ENCODE assay signal across 30 cellular contexts in the genomic region with DNA sequence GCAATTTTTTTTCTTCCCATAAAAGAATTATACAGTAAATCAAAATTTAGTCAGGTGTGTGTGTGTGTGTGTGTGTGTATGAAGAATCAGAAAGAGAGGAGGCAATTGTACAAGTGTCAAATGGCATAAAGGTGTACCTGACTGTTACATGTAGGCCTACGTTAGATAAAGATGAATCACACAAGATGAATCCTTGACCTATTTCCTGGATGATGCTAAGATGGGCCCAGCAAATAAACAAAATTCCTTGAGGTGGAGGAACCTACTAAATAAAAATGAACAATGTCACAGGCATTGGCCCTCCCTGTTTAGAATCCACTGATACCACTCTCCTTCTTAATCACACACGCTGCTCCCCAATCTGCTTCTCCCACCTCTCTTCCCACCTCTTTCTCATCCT.
"Had no signal": no experiment of that assay in that cellular context is flagged by ENCODE, and none has a peak within 500 bp of the region (broad histone marks: within the 10 kb centered on the region; RNA-seq: fewer than 3 reads in every experiment).

No MANE protein-coding gene starts in this region.

- H3K27me3 Mint-ChIP-seq: memory B cell; stimulated activated naive CD8-positive, alpha-beta T cell treated with anti-CD3 and anti-CD28 coated beads, Interleukin-15, Interleukin-2, amounts not matched to agents 100 ng/mL and 50 ng/mL, for 24 hours had no signal

- FAIRE-seq: islet of Langerhans, kidney, pancreas, small intestine, urothelium cell line had no signal

- H3K27ac ChIP-seq: left ventricle myocardium inferior, pancreas, prostate gland, sigmoid colon, spleen, suprapubic skin, thoracic aorta, tibial artery, upper lobe of right lung had no signal

- H3K4me1 Mint-ChIP-seq: immature natural killer cell; memory B cell; naive thymus-derived CD4-positive, alpha-beta T cell; neural crest cell; stimulated activated effector memory CD8-positive, alpha-beta T cell treated with anti-CD3 and anti-CD28 coated beads, Interleukin-12 subunit alpha, Interleukin-12 subunit beta, amount 100 ng/mL, for 72 hours had no signal

- H3K36me3 Mint-ChIP-seq: immature natural killer cell; memory B cell; naive thymus-derived CD4-positive, alpha-beta T cell; stimulated activated effector memory CD8-positive, alpha-beta T cell treated with anti-CD3 and anti-CD28 coated beads, Interleukin-12 subunit alpha, Interleukin-12 subunit beta, amount 100 ng/mL, for 72 hours had no signal

- H3K27me3 ChIP-seq: pancreas, sigmoid colon, spleen, suprapubic skin, tibial artery, upper lobe of right lung had no signal

- H3K4me3 Mint-ChIP-seq: immature natural killer cell; memory B cell; naive thymus-derived CD4-positive, alpha-beta T cell; nephron; neural crest cell; stimulated activated effector memory CD8-positive, alpha-beta T cell treated with anti-CD3 and anti-CD28 coated beads, Interleukin-12 subunit alpha, Interleukin-12 subunit beta, amount 100 ng/mL, for 72 hours; stimulated activated naive CD8-positive, alpha-beta T cell treated with anti-CD3 and anti-CD28 coated beads, Interleukin-15, Interleukin-2, amounts not matched to agents 100 ng/mL and 50 ng/mL, for 24 hours had no signal

- DNase-seq: hypothalamus; immature natural killer cell; kidney; left ventricle myocardium inferior; midbrain; mucosa of descending colon; naive thymus-derived CD4-positive, alpha-beta T cell; nucleus accumbens; pancreas; posterior cingulate gyrus; retina; right cardiac atrium; sigmoid colon; small intestine; spleen; stimulated activated CD4-positive, alpha-beta T cell treated with anti-CD3 and anti-CD28 coated beads, Interleukin-4, amount 100 ng/mL, for 24 hours; stimulated activated naive CD4-positive, alpha-beta T cell; tibial artery; upper lobe of right lung had no signal

- H3K4me1 ChIP-seq: pancreas, prostate gland, sigmoid colon, spleen, tibial artery, upper lobe of right lung had no signal

- H3K27ac Mint-ChIP-seq: immature natural killer cell; memory B cell; naive thymus-derived CD4-positive, alpha-beta T cell; nephron; stimulated activated effector memory CD8-positive, alpha-beta T cell treated with anti-CD3 and anti-CD28 coated beads, Interleukin-12 subunit alpha, Interleukin-12 subunit beta, amount 100 ng/mL, for 72 hours; stimulated activated naive CD8-positive, alpha-beta T cell treated with anti-CD3 and anti-CD28 coated beads, Interleukin-15, Interleukin-2, amounts not matched to agents 100 ng/mL and 50 ng/mL, for 24 hours had no signal

- H3K9me3 Mint-ChIP-seq: nephron, neural crest cell had no signal

- ATAC-seq: mucosa of descending colon; naive thymus-derived CD4-positive, alpha-beta T cell; pancreas; right cardiac atrium; stimulated activated effector memory CD8-positive, alpha-beta T cell treated with anti-CD3 and anti-CD28 coated beads, Interleukin-12 subunit alpha, Interleukin-12 subunit beta, amount 100 ng/mL, for 72 hours; upper lobe of right lung had no signal

- H3K4me3 ChIP-seq: left ventricle myocardium inferior, lung, mucosa of descending colon, pancreas, prostate gland, sigmoid colon, spleen, suprapubic skin, thoracic aorta, tibial artery, upper lobe of right lung had no signal

- H3K9me3 ChIP-seq: left ventricle myocardium inferior, mucosa of descending colon, pancreas, prostate gland, sigmoid colon, spleen, suprapubic skin, thoracic aorta, tibial artery, upper lobe of right lung had no signal

- H3K36me3 ChIP-seq: left ventricle myocardium inferior, pancreas, prostate gland, sigmoid colon, spleen, suprapubic skin, thoracic aorta, tibial artery, upper lobe of right lung had no signal
